In genomic region chr3:99842826-99843589, GRCh38 we compare ENCODE assay signal across 8 cellular contexts. TPM values are rescaled to one million over a fixed set of nuclear protein-coding genes. Genes with fewer than 3 reads are reported as not detected.
DNase-seq lines count a peak whose midpoint lies in the region; ATAC-seq, FAIRE-seq and TF ChIP-seq lines count a peak whose summit lies in the region.

No MANE protein-coding gene starts in this region.

- DNase-seq in HFF-Myc (ENCODE audit: extremely low read depth, low read depth) (peak; percentile 30), NCI-H2227 treated with DMSO at 0.1 percent for 48 hours (lab: John Stamatoyannopoulos, UW) (peak; percentile 10), T47D (ENCODE audit: low read depth in 1 of 2, low spot score in 1 of 2) (peak; percentile 10 to 61), left colon (no peak), thoracic aorta (ENCODE audit: low spot score) (no peak), OCI-M2 (lab: John Stamatoyannopoulos, UW; ENCODE audit: unreplicated experiment) (no peak), GM19240 (ENCODE audit: insufficient read length, low spot score) (no peak)

- no peak overlapping the region for H3K4me3 ChIP-seq in HFF-Myc (replicated peaks; ENCODE audit: low read depth, low read length)
- peak overlapping the region; percentile 15 for H3K4me3 ChIP-seq in thoracic aorta

- intact Hi-C loops in left colon (cut with DNase I, micrococcal nuclease) = loop anchor here in 1 of 2 donors (10.0 kb wide), 1 partner anchor 202 kb away; no protein-coding TSS in a partner anchor

- in situ Hi-C loops in T47D (cut with HindIII; ENCODE audit: low pct_unique_long_range_greater_than_20kb, low sequenced_read_pairs) = no loop called here

- ATAC-seq in left colon (peak; percentile 91), thoracic aorta (ENCODE audit: insufficient number of reproducible peaks, low FRiP score, low read depth) (no peak)

- no peaks in the 10 kb centered on the region for H3K9me3 ChIP-seq in thoracic aorta

- H3K36me3 ChIP-seq in thoracic aorta = no peaks in the 10 kb centered on the region

- TF ChIP-seq CTCF in HFF-Myc (IDR thresholded peaks at IDR 0.05; ENCODE audit: low read depth, low read length, missing control alignments) = peak; percentile 53
- peak; percentile 72 for TF ChIP-seq CTCF in thoracic aorta (IDR thresholded peaks at IDR 0.05)

- H3K27ac ChIP-seq in thoracic aorta = peak overlapping the region; percentile 55 to 76

- H3K27me3 ChIP-seq in thoracic aorta (replicated peaks; ENCODE audit: insufficient read depth) = no peaks in the 10 kb centered on the region

- peak; percentile 87 for FAIRE-seq in G401.6 (lab: Jason Lieb, UNC)

- peaks cover 6 to 58% of the 10 kb centered on the region in 2 donors for H3K4me1 ChIP-seq in thoracic aorta (ENCODE audit: control insufficient read depth in 1 of 2, low read depth in 2 of 2)

RNA-seq across cellular contexts. Expression of gene CMSS1, which starts 25.3 kb away (rescaled TPM):
- total RNA-seq in left colon = 1 to 10 TPM; 8.2 to 9.5 TPM
- total RNA-seq in thoracic aorta = 10 to 100 TPM; 18.1 to 22.7 TPM

Comparison
In these comparisons a context has a peak if more than half of its experiments do, and no peak if none do; other contexts are left out.
1. DNase-seq: peak in HFF-Myc (single experiment), NCI-H2227 treated with DMSO at 0.1 percent for 48 hours (single experiment) and T47D (2 of 2); none in left colon (0 of 2), thoracic aorta (single experiment), OCI-M2 (single experiment) and GM19240 (single experiment).